Comparison of ENCODE assay signal across 17 cellular contexts in genomic region chr11:1892558-1892957, GRCh38. TPM values are rescaled to one million over a fixed set of nuclear protein-coding genes. Genes with fewer than 3 reads are reported as not detected.
"Had no signal": no experiment of that assay in that cellular context is flagged by ENCODE, and none has a peak within 500 bp of the region (broad histone marks: within the 10 kb centered on the region; RNA-seq: fewer than 3 reads in every experiment).

No MANE protein-coding gene starts in this region.

- ATAC-seq: activated CD4-positive, CD25-positive, alpha-beta regulatory T cell treated with anti-CD3 and anti-CD28 coated beads, Interleukin-2, amount 50 U/mL, for 24 hours; gastroesophageal sphincter; stimulated activated memory B cell treated with anti-CD40 and anti-IgM and Interleukin-4, amounts not matched to agents 10 μg/mL and 1 μg/mL and 100 μg/mL, for 72 hours; upper lobe of right lung had no signal

- DNase-seq: activated naive CD4-positive, alpha-beta T cell treated with anti-CD3 and anti-CD28 coated beads for 36 hours; amygdala; effector memory CD4-positive, alpha-beta T cell; hippocampal formation; small intestine had no signal

- H3K4me1 Mint-ChIP-seq: brain had no signal

- H3K9me3 ChIP-seq: gastroesophageal sphincter, right atrium auricular region, upper lobe of right lung had no signal

- H3K36me3 ChIP-seq: upper lobe of right lung had no signal

- H3K4me1 ChIP-seq: upper lobe of right lung had no signal

- H3K27ac ChIP-seq: right atrium auricular region, upper lobe of right lung had no signal

- H3K9me3 Mint-ChIP-seq: activated naive CD4-positive, alpha-beta T cell treated with anti-CD3 and anti-CD28 coated beads for 36 hours; central memory CD8-positive, alpha-beta T cell had no signal

- H3K27ac Mint-ChIP-seq: brain; stimulated activated memory B cell treated with anti-CD40 and anti-IgM and Interleukin-4, amounts not matched to agents 10 μg/mL and 1 μg/mL and 100 μg/mL, for 72 hours had no signal

- H3K4me3 ChIP-seq: gastroesophageal sphincter, right atrium auricular region, upper lobe of right lung had no signal

- H3K4me3 Mint-ChIP-seq: activated naive CD4-positive, alpha-beta T cell treated with anti-CD3 and anti-CD28 coated beads for 36 hours; brain; central memory CD8-positive, alpha-beta T cell; stimulated activated memory B cell treated with anti-CD40 and anti-IgM and Interleukin-4, amounts not matched to agents 10 μg/mL and 1 μg/mL and 100 μg/mL, for 72 hours had no signal

- H3K36me3 Mint-ChIP-seq: brain had no signal

- H3K27me3 ChIP-seq: right atrium auricular region, upper lobe of right lung had no signal

- H3K27me3 Mint-ChIP-seq: stimulated activated memory B cell treated with anti-CD40 and anti-IgM and Interleukin-4, amounts not matched to agents 10 μg/mL and 1 μg/mL and 100 μg/mL, for 72 hours had no signal

RNA-seq across cellular contexts. Expression of gene PRR33, which starts 0.9 kb away (rescaled TPM):
- total RNA-seq: gastroesophageal sphincter, kidney epithelial cell, liver, mesenteric fat pad, SK-MEL-5, temporal lobe, upper lobe of right lung had no signal

RNA-seq across cellular contexts. Expression of gene TNNT3, which starts 26.9 kb away (rescaled TPM):
- total RNA-seq: kidney epithelial cell, SK-MEL-5, temporal lobe had no signal

RNA-seq across cellular contexts. Expression of gene LSP1, which starts 39.7 kb away (rescaled TPM):
- total RNA-seq: kidney epithelial cell, SK-MEL-5 had no signal

RNA-seq across cellular contexts. Expression of gene TNNI2, which starts 53.8 kb away (rescaled TPM):
- total RNA-seq: activated naive CD4-positive, alpha-beta T cell treated with anti-CD3 and anti-CD28 coated beads for 36 hours; kidney epithelial cell; right atrium auricular region; SK-MEL-5; temporal lobe had no signal
